8 cellular contexts compared by ENCODE assay signal in genomic region chr15:39921274-39921638, GRCh38. TPM values are rescaled to one million over a fixed set of nuclear protein-coding genes. Genes with fewer than 3 reads are reported as not detected.
DNase-seq lines count a peak whose midpoint lies in the region; ATAC-seq and TF ChIP-seq lines count a peak whose summit lies in the region.

No MANE protein-coding gene starts in this region.

- no peaks in the 10 kb centered on the region for H3K27me3 ChIP-seq in mammary epithelial cell (ENCODE audit: insufficient read depth, low read length)
- peaks cover 43% of the 10 kb centered on the region for H3K27me3 ChIP-seq in mononuclear cell (ENCODE audit: insufficient read depth, low read length)
- no peaks in the 10 kb centered on the region for H3K27me3 ChIP-seq in aorta (ENCODE audit: control insufficient read depth in 1 of 2, insufficient read depth in 2 of 2, low read length in 1 of 2)

- DNase-seq in stimulated activated naive CD8-positive, alpha-beta T cell treated with anti-CD3 and anti-CD28 coated beads, Interleukin-15, Interleukin-2, amounts not matched to agents 100 U/mL and 50 U/mL, for 24 hours: no peak
- DNase-seq in mammary epithelial cell (no peak), aorta (no peak), NCI-H1105 (lab: John Stamatoyannopoulos, UW) (no peak)
- DNase-seq in activated CD4-positive, CD25-positive, alpha-beta regulatory T cell treated with anti-CD3 and anti-CD28 coated beads, Interleukin-2, amount 50 U/mL, for 72 hours: no peak

- no peak for TF ChIP-seq CTCF in mammary epithelial cell (conservative IDR thresholded peaks at IDR 0.05 in 1 of 2, IDR thresholded peaks at IDR 0.05 in 1 of 2; ENCODE audit: extremely low read depth in 1 of 2, insufficient read depth in 1 of 2, low read depth in 1 of 2, low read length in 2 of 2)

- peaks cover 28% of the 10 kb centered on the region for H3K27me3 Mint-ChIP-seq in stimulated activated naive CD8-positive, alpha-beta T cell treated with anti-CD3 and anti-CD28 coated beads, Interleukin-15, Interleukin-2, amounts not matched to agents 100 ng/mL and 50 ng/mL, for 24 hours

- H3K9me3 Mint-ChIP-seq in stimulated activated naive CD8-positive, alpha-beta T cell treated with anti-CD3 and anti-CD28 coated beads, Interleukin-15, Interleukin-2, amounts not matched to agents 100 ng/mL and 50 ng/mL, for 24 hours: no peaks in the 10 kb centered on the region

- CTCF ChIA-PET in mammary epithelial cell (lab: Charles Lee; ENCODE audit: low non-redundant PET): no interaction called here

- H3K27ac Mint-ChIP-seq in stimulated activated naive CD8-positive, alpha-beta T cell treated with anti-CD3 and anti-CD28 coated beads, Interleukin-15, Interleukin-2, amounts not matched to agents 100 ng/mL and 50 ng/mL, for 24 hours: peak overlapping the region; percentile 72

- TSS peak; percentile 18 for BruUV-seq in mammary epithelial cell (replicated peaks; lab: Mats Ljungman, UMichigan)

- peaks cover 30% of the 10 kb centered on the region for H3K4me1 ChIP-seq in mammary epithelial cell (ENCODE audit: insufficient read depth, low read length)
- peaks cover 20% of the 10 kb centered on the region for H3K4me1 ChIP-seq in mononuclear cell (ENCODE audit: insufficient read depth, low read length)
- H3K4me1 ChIP-seq in aorta (ENCODE audit: control insufficient read depth in 1 of 2, insufficient read depth in 2 of 2, low read length in 2 of 2): no peaks in the 10 kb centered on the region

- intact Hi-C loops in mammary epithelial cell (cut with micrococcal nuclease) (loop anchor here (2.0 kb wide), 1 partner anchor 14 kb away; the partner anchor contains the start of gene EIF2AK4), aorta (cut with DNase I) (loop anchor here in 1 of 2 donors (5.0 kb wide), 1 partner anchor 134 kb away; no protein-coding TSS in a partner anchor)

- dilution Hi-C loops in mammary epithelial cell (cut with HindIII; ENCODE audit: low sequenced_read_pairs): no loop called here

- in situ Hi-C loops in mammary epithelial cell (cut with MboI; ENCODE audit: low sequenced_read_pairs in 2 of 2): no loop called here

- peak overlapping the region; percentile 99 for H3K4me2 ChIP-seq in mammary epithelial cell (ENCODE audit: insufficient read depth, low read depth, low read length)

- 72% methylated on average over 6 of the region's 6 CpGs for WGBS in mammary epithelial cell (ENCODE audit: low coverage, missing lambda C conversion rate)
- 66 to 69% methylated on average over 6 of the region's 6 CpGs for WGBS in aorta, 2 donors

- H3K27ac ChIP-seq in mammary epithelial cell (ENCODE audit: insufficient read depth, low read depth, low read length): peak overlapping the region; percentile 86
- peak overlapping the region in 1 of 2 donors; percentile 33 for H3K27ac ChIP-seq in aorta (ENCODE audit: low read depth in 1 of 2, low read length in 2 of 2)

- peaks cover 31% of the 10 kb centered on the region for H3K4me1 Mint-ChIP-seq in stimulated activated naive CD8-positive, alpha-beta T cell treated with anti-CD3 and anti-CD28 coated beads, Interleukin-15, Interleukin-2, amounts not matched to agents 100 ng/mL and 50 ng/mL, for 24 hours (ENCODE audit: low read depth)

- peaks cover 20% of the 10 kb centered on the region for H3K79me2 ChIP-seq in mammary epithelial cell (ENCODE audit: insufficient read depth, low read length)

- H3K9me3 ChIP-seq in mammary epithelial cell (replicated peaks; ENCODE audit: insufficient read depth, low read length) (no peaks in the 10 kb centered on the region), mononuclear cell (ENCODE audit: low read depth, low read length) (no peaks in the 10 kb centered on the region), aorta (ENCODE audit: control insufficient read depth, low read length) (no peaks in the 10 kb centered on the region)

- H3K4me3 Mint-ChIP-seq in stimulated activated naive CD8-positive, alpha-beta T cell treated with anti-CD3 and anti-CD28 coated beads, Interleukin-15, Interleukin-2, amounts not matched to agents 100 ng/mL and 50 ng/mL, for 24 hours: peak overlapping the region; percentile 84

- peak overlapping the region; percentile 89 for H2AFZ ChIP-seq in mammary epithelial cell (ENCODE audit: low read depth, low read length)

- H3K4me3 ChIP-seq in mammary epithelial cell (replicated peaks in 1 of 3; ENCODE audit: insufficient read depth in 1 of 3, low read depth in 2 of 3, low read length in 3 of 3): peak overlapping the region; percentile 69 to 89 (median 84)
- H3K4me3 ChIP-seq in mononuclear cell (ENCODE audit: low read length): peak overlapping the region; percentile 40
- H3K4me3 ChIP-seq in aorta (ENCODE audit: low read length in 2 of 2): peak overlapping the region; percentile 60 to 93

- H3K36me3 Mint-ChIP-seq in stimulated activated naive CD8-positive, alpha-beta T cell treated with anti-CD3 and anti-CD28 coated beads, Interleukin-15, Interleukin-2, amounts not matched to agents 100 ng/mL and 50 ng/mL, for 24 hours (ENCODE audit: low read depth): no peaks in the 10 kb centered on the region

- peak overlapping the region; percentile 84 for H3K9ac ChIP-seq in mammary epithelial cell (ENCODE audit: insufficient read depth, low read length)

- H3K36me3 ChIP-seq in mammary epithelial cell (ENCODE audit: insufficient read depth, low read length) (no peaks in the 10 kb centered on the region), aorta (ENCODE audit: control insufficient read depth in 1 of 2, insufficient read depth in 2 of 2, low read length in 1 of 2) (no peaks in the 10 kb centered on the region)

- no peak for ATAC-seq in stimulated activated naive CD8-positive, alpha-beta T cell treated with anti-CD3 and anti-CD28 coated beads, Interleukin-15, Interleukin-2, amounts not matched to agents 100 U/mL and 50 U/mL, for 24 hours
- ATAC-seq in aorta (ENCODE audit: low FRiP score) (no peak), HG02970 (IDR thresholded peaks at IDR 0.05; ENCODE audit: low FRiP score, unreplicated experiment) (no peak)

- H4K20me1 ChIP-seq in mammary epithelial cell (ENCODE audit: insufficient read depth, low read length): no peaks in the 10 kb centered on the region

RNA-seq across cellular contexts. Expression of gene GPR176, which starts 1.2 kb away (rescaled TPM):
- total RNA-seq in mammary epithelial cell (10 to 100 TPM in 1 of 2 donors, 1 to 10 TPM in 1; 4.3 to 20.7 TPM), mononuclear cell (0.21 TPM), aorta (10 to 100 TPM; 27.2 to 73.6 TPM)
- polyA plus RNA-seq in mammary epithelial cell (16.2 TPM), aorta (10 to 100 TPM; 18.2 to 34.9 TPM)
- 47.5 TPM for polyA minus RNA-seq in mammary epithelial cell

RNA-seq across cellular contexts. Expression of gene EIF2AK4, which starts 12.7 kb away (rescaled TPM):
- total RNA-seq in mammary epithelial cell (10 to 100 TPM; 71.3 to 84.2 TPM), mononuclear cell (14.6 TPM), aorta (10 to 100 TPM; 26.9 to 30.8 TPM)
- polyA plus RNA-seq in mammary epithelial cell (83.6 TPM), aorta (10 to 100 TPM; 20.4 to 21.5 TPM)
- polyA minus RNA-seq in mammary epithelial cell: 112 TPM
